8 cellular contexts compared by ENCODE assay signal in genomic region chr1:54764132-54764921, GRCh38. TPM values are rescaled to one million over a fixed set of nuclear protein-coding genes. Genes with fewer than 3 reads are reported as not detected.
A peak's percentile ranks its signal among the peaks of the same experiment; 100 is the strongest.
DNase-seq lines count a peak whose midpoint lies in the region; ATAC-seq and TF ChIP-seq lines count a peak whose summit lies in the region.

TSS of gene PARS2 (minus strand) at chr1:54764523. CDS start at chr1:54759161, 5,362 bp downstream.

- intact Hi-C loops in CD14-positive monocyte (cut with micrococcal nuclease) (loop anchor here (2.0 to 10.0 kb wide), 6 partner anchors 47 to 820 kb away; partner anchors contain the start of genes SSBP3 (in 2 of the 2), TCEANC2 (in 2 of the 2), TMEM59 (in 2 of the 2) and IFT25 (in 1 of the 2)), left lung (cut with DNase I) (no loop called here)

- no peaks in the 10 kb centered on the region for H3K9me3 ChIP-seq in left lung

- peaks cover 19% of the 10 kb centered on the region for H3K4me1 Mint-ChIP-seq in CD14-positive monocyte

- peak within 1 kb of the TSS; percentile 90 to 96 for H3K4me3 Mint-ChIP-seq in CD14-positive monocyte

- DNase-seq in CD14-positive monocyte (ENCODE audit: low spot score) (peak; percentile 96), NCI-H748 (lab: John Stamatoyannopoulos, UW; ENCODE audit: unreplicated experiment) (peak; percentile 100), dermis blood vessel endothelial cell (peak; percentile 100), left lung (peak; percentile 97 to 98)
- peak; percentile 86 to 95 for DNase-seq in activated CD4-positive, alpha-beta T cell treated with anti-CD3 and anti-CD28 coated beads, Interleukin-2, amount 50 U/mL, for 24 hours (ENCODE audit: low read depth in 1 of 2, low spot score in 1 of 2)
- DNase-seq in stimulated activated CD4-positive, alpha-beta T cell treated with anti-CD3 and anti-CD28 coated beads, Interleukin-2, amount 100 ng/mL, for 4 hours (ENCODE audit: low read depth), result peak; percentile 95

- no peaks in the 10 kb centered on the region for H3K36me3 Mint-ChIP-seq in CD14-positive monocyte

- H3K4me1 ChIP-seq in left lung, result peaks cover 5 to 16% of the 10 kb centered on the region in 2 donors

- peak within 1 kb of the TSS; percentile 78 to 88 for H3K4me3 ChIP-seq in left lung

- peak; percentile 97 for ATAC-seq in GM19395 (IDR thresholded peaks at IDR 0.05; ENCODE audit: unreplicated experiment)
- peak; percentile 92 for ATAC-seq in HG03558 (IDR thresholded peaks at IDR 0.05; ENCODE audit: extremely low read depth, unreplicated experiment)
- peak; percentile 99 for ATAC-seq in left lung

- TF ChIP-seq CTCF in CD14-positive monocyte (IDR thresholded peaks at IDR 0.05), result no peak
- TF ChIP-seq CTCF in left lung (IDR thresholded peaks at IDR 0.05), result no peak

- peak within 1 kb of the TSS; percentile 60 to 74 for H3K27ac ChIP-seq in left lung

- peaks cover 0 to 2% (median 0%) of the 10 kb centered on the region in 7 donors for H3K9me3 Mint-ChIP-seq in CD14-positive monocyte

- H3K27me3 ChIP-seq in left lung, result no peaks in the 10 kb centered on the region

- peaks cover 0 to 1% (median 0%) of the 10 kb centered on the region in 3 donors for H3K27me3 Mint-ChIP-seq in CD14-positive monocyte (ENCODE audit: low read depth in 3 of 3)

- no peaks in the 10 kb centered on the region for H3K36me3 ChIP-seq in left lung

- peak within 1 kb of the TSS; percentile 80 to 94 (median 90) for H3K27ac Mint-ChIP-seq in CD14-positive monocyte

RNA-seq across cellular contexts. Expression of gene PARS2, which starts in this region (rescaled TPM):
- polyA plus RNA-seq in CD14-positive monocyte, result 1 to 10 TPM in 1 of 2 donors, under 1 TPM in 1; 0.92 to 1.2 TPM
- 4.8 and 5.3 TPM in 2 replicates for total RNA-seq in dermis blood vessel endothelial cell
- total RNA-seq in left lung, result 1 to 10 TPM; 3.9 to 4.4 TPM

Comparison
In these comparisons a context has a peak if more than half of its experiments do, and no peak if none do; other contexts are left out.
1. Peak in every context shown above with its lines: DNase-seq, ATAC-seq, H3K4me3 ChIP-seq and H3K27ac ChIP-seq.
2. intact Hi-C loops: an anchor here in CD14-positive monocyte (2.0 to 10.0 kb wide); none called in left lung.